ENCODE assay signal across 9 cellular contexts in genomic region chr6:43823879-43824740, GRCh38. TPM values are rescaled to one million over a fixed set of nuclear protein-coding genes. Genes with fewer than 3 reads are reported as not detected.
DNase-seq lines count a peak whose midpoint lies in the region; ATAC-seq and TF ChIP-seq lines count a peak whose summit lies in the region.
"Had no signal": no experiment of that assay in that cellular context is flagged by ENCODE, and none has a peak within 500 bp of the region (broad histone marks: within the 10 kb centered on the region; RNA-seq: fewer than 3 reads in every experiment).

No MANE protein-coding gene starts in this region.

- DNase-seq in HFFc6 = no peak
- DNase-seq in NCI-H69 (lab: John Stamatoyannopoulos, UW) = peak; percentile 89
- peak; percentile 12 for DNase-seq in fibroblast of gingiva (ENCODE audit: low read depth)
- DNase-seq in progenitor cell of endocrine pancreas (ENCODE audit: low spot score, unreplicated experiment) = no peak
- no peak for DNase-seq in T-helper 2 cell treated with Interferon-gamma antibody and Interleukin-4, amounts not matched to agents 5 μg/mL and 100 μg/mL, for 36 hours (ENCODE audit: low spot score)
- DNase-seq in spleen = no peak
- DNase-seq in NCI-H526 treated with DMSO at 0.1 percent for 48 hours (lab: John Stamatoyannopoulos, UW) = no peak
- DNase-seq: substantia nigra had no signal

- no peak overlapping the region for H3K27ac Mint-ChIP-seq in HFFc6
- peak overlapping the region; percentile 93 for H3K27ac Mint-ChIP-seq in progenitor cell of endocrine pancreas
- no peak overlapping the region for H3K27ac Mint-ChIP-seq in T-helper 2 cell treated with Interferon-gamma antibody and Interleukin-4, amounts not matched to agents 5 μg/mL and 100 μg/mL, for 36 hours

- H3K9me3 ChIP-seq in spleen = no peaks in the 10 kb centered on the region

- H3K27me3 ChIP-seq in spleen (replicated peaks in 1 of 7) = no peaks in the 10 kb centered on the region

- H3K4me1 ChIP-seq in spleen = peaks cover 0 to 21% (median 10%) of the 10 kb centered on the region in 6 donors

- ATAC-seq in esophagus mucosa = no peak

- H3K36me3 Mint-ChIP-seq in HFFc6 (ENCODE audit: low read depth) = no peaks in the 10 kb centered on the region
- no peaks in the 10 kb centered on the region for H3K36me3 Mint-ChIP-seq in progenitor cell of endocrine pancreas (ENCODE audit: insufficient read depth)
- H3K36me3 Mint-ChIP-seq in T-helper 2 cell treated with Interferon-gamma antibody and Interleukin-4, amounts not matched to agents 5 μg/mL and 100 μg/mL, for 36 hours (ENCODE audit: low read depth) = no peaks in the 10 kb centered on the region

- no peak for TF ChIP-seq POLR2A in spleen (IDR thresholded peaks at IDR 0.05)

- no peaks in the 10 kb centered on the region for H3K36me3 ChIP-seq in spleen

- H3K27me3 Mint-ChIP-seq in HFFc6 (ENCODE audit: insufficient read depth) = peaks cover 36% of the 10 kb centered on the region
- H3K27me3 Mint-ChIP-seq in progenitor cell of endocrine pancreas = no peaks in the 10 kb centered on the region
- peaks cover 24% of the 10 kb centered on the region for H3K27me3 Mint-ChIP-seq in T-helper 2 cell treated with Interferon-gamma antibody and Interleukin-4, amounts not matched to agents 5 μg/mL and 100 μg/mL, for 36 hours (ENCODE audit: low read depth)

- H3K27ac ChIP-seq in spleen = no peak overlapping the region

- intact Hi-C loops in spleen (cut with DNase I; ENCODE audit: low total_unique reads) = no loop called here

- H3K9me3 Mint-ChIP-seq in HFFc6 (no peaks in the 10 kb centered on the region), progenitor cell of endocrine pancreas (ENCODE audit: low read depth) (peaks cover 4% of the 10 kb centered on the region)
- H3K9me3 Mint-ChIP-seq in T-helper 2 cell treated with Interferon-gamma antibody and Interleukin-4, amounts not matched to agents 5 μg/mL and 100 μg/mL, for 36 hours = no peaks in the 10 kb centered on the region

- TF ChIP-seq CTCF in HFFc6 (IDR thresholded peaks at IDR 0.05) = no peak
- peak; percentile 9 for TF ChIP-seq CTCF in progenitor cell of endocrine pancreas (IDR thresholded peaks at IDR 0.05; ENCODE audit: unreplicated experiment)
- no peak for TF ChIP-seq CTCF in spleen (IDR thresholded peaks at IDR 0.05 in 8 of 11, conservative IDR thresholded peaks at IDR 0.05 in 3 of 11)

- H3K4me1 Mint-ChIP-seq in HFFc6 (ENCODE audit: low read depth) (peaks cover 10% of the 10 kb centered on the region; the same call in 1 of the 2 replicates), progenitor cell of endocrine pancreas (ENCODE audit: low read depth) (peaks cover 63% of the 10 kb centered on the region)
- H3K4me1 Mint-ChIP-seq in T-helper 2 cell treated with Interferon-gamma antibody and Interleukin-4, amounts not matched to agents 5 μg/mL and 100 μg/mL, for 36 hours (ENCODE audit: low read depth) = no peaks in the 10 kb centered on the region

- H3K4me3 Mint-ChIP-seq in HFFc6 = peak overlapping the region; percentile 33; the same call in 1 of the 2 replicates
- H3K4me3 Mint-ChIP-seq in progenitor cell of endocrine pancreas (ENCODE audit: low read depth) = peak overlapping the region; percentile 35
- no peak overlapping the region for H3K4me3 Mint-ChIP-seq in T-helper 2 cell treated with Interferon-gamma antibody and Interleukin-4, amounts not matched to agents 5 μg/mL and 100 μg/mL, for 36 hours

- no peak overlapping the region for H3K4me3 ChIP-seq in spleen

- WGBS in spleen, 5 donors = 51 to 53% (median 52%) methylated on average over 10 to 11 of the region's 11 CpGs

RNA-seq across cellular contexts. Expression of gene VEGFA, which starts 54.1 kb away (rescaled TPM):
- total RNA-seq in HFFc6 (2021; fragmentation: NEBNext Ultra II Directional; extraction: Animal tissue kit (Norgen Biotek cat#: 25700)) = 10 to 100 TPM; 26.0 to 37.4 (median 28.3) TPM
- total RNA-seq in progenitor cell of endocrine pancreas = 243 and 267 TPM in 2 replicates
- 100 to 1,000 TPM; 112 to 486 (median 203) TPM for total RNA-seq in spleen
- 10 to 100 TPM; 31.0 to 56.6 (median 36.0) TPM for polyA plus RNA-seq in spleen
- 129 TPM for total RNA-seq in esophagus mucosa

Comparison
In these comparisons a context has a peak if more than half of its experiments do, and no peak if none do; other contexts are left out.
1. DNase-seq: peak in NCI-H69 (single experiment) and fibroblast of gingiva (single experiment); none in HFFc6 (single experiment), progenitor cell of endocrine pancreas (single experiment), T-helper 2 cell treated with Interferon-gamma antibody and Interleukin-4, amounts not matched to agents 5 μg/mL and 100 μg/mL, for 36 hours (single experiment), spleen (single experiment) and NCI-H526 treated with DMSO at 0.1 percent for 48 hours (single experiment).